ENCODE assay signal across 11 cellular contexts in the genomic region with DNA sequence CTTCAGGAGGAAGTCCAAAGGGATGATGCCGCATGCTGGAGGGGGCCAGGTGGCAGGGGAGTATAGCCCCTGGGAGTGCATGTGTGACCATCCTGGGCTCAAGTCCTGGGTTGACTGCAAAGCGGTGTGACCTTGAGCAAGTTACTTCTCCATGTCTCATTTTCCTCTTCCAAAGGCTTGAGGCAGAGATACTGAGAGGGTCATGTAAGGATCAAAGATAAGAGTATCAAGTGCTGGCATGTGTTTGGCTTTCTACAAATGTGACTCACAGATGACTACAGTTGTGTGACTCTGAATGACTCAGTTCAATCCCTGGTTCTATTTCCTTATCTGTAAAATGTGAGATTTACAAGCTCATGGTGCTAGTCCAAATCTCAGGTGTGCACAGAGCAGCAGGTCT. TPM values are rescaled to one million over a fixed set of nuclear protein-coding genes. Genes with fewer than 3 reads are reported as not detected.
DNase-seq lines count a peak whose midpoint lies in the region; ATAC-seq and TF ChIP-seq lines count a peak whose summit lies in the region.
"Had no signal": no experiment of that assay in that cellular context is flagged by ENCODE, and none has a peak within 500 bp of the region (broad histone marks: within the 10 kb centered on the region; RNA-seq: fewer than 3 reads in every experiment).

No MANE protein-coding gene starts in this region.

- peaks cover 11% of the 10 kb centered on the region for H3K4me1 Mint-ChIP-seq in stimulated activated naive CD8-positive, alpha-beta T cell treated with anti-CD3 and anti-CD28 coated beads, Interleukin-15, amount 100 ng/mL, for 72 hours
- peaks cover 3% of the 10 kb centered on the region for H3K4me1 Mint-ChIP-seq in activated CD4-positive, alpha-beta memory T cell treated with anti-CD3 and anti-CD28 coated beads, Interleukin-2, amount 10 ng/mL, durations not matched to agents 7 days and 5 days
- H3K4me1 Mint-ChIP-seq: IgD-negative memory B cell had no signal

- TF ChIP-seq CTCF in foreskin fibroblast (IDR thresholded peaks at IDR 0.05; ENCODE audit: low read depth, low read length) (no peak), gastrocnemius medialis (IDR thresholded peaks at IDR 0.05 in 4 of 5, conservative IDR thresholded peaks at IDR 0.05 in 1 of 5) (no peak)

- H3K9me3 ChIP-seq in gastrocnemius medialis: no peaks in the 10 kb centered on the region

- no peak overlapping the region for H3K4me3 Mint-ChIP-seq in stimulated activated naive CD8-positive, alpha-beta T cell treated with anti-CD3 and anti-CD28 coated beads, Interleukin-15, amount 100 ng/mL, for 72 hours
- no peak overlapping the region for H3K4me3 Mint-ChIP-seq in activated CD4-positive, alpha-beta memory T cell treated with anti-CD3 and anti-CD28 coated beads, Interleukin-2, amount 10 ng/mL, durations not matched to agents 7 days and 5 days
- H3K4me3 Mint-ChIP-seq: IgD-negative memory B cell had no signal

- H3K36me3 ChIP-seq in gastrocnemius medialis: no peaks in the 10 kb centered on the region

- DNase-seq in activated CD4-positive, CD25-positive, alpha-beta regulatory T cell (lab: John Stamatoyannopoulos, UW): no peak
- DNase-seq in foreskin fibroblast (peak; percentile 43 to 68), gastrocnemius medialis (no peak)
- DNase-seq in stimulated activated naive CD8-positive, alpha-beta T cell treated with anti-CD3 and anti-CD28 coated beads, Interleukin-15, amount 100 ng/mL, for 72 hours: no peak
- no peak for DNase-seq in activated CD4-positive, alpha-beta memory T cell treated with anti-CD3 and anti-CD28 coated beads, Interleukin-2, amount 10 ng/mL, durations not matched to agents 7 days and 5 days

- intact Hi-C loops in gastrocnemius medialis (cut with DNase I; ENCODE audit: low total_unique reads): no loop called here

- no peak overlapping the region for H3K27ac Mint-ChIP-seq in stimulated activated naive CD8-positive, alpha-beta T cell treated with anti-CD3 and anti-CD28 coated beads, Interleukin-15, amount 100 ng/mL, for 72 hours
- no peak overlapping the region for H3K27ac Mint-ChIP-seq in activated CD4-positive, alpha-beta memory T cell treated with anti-CD3 and anti-CD28 coated beads, Interleukin-2, amount 10 ng/mL, durations not matched to agents 7 days and 5 days
- H3K27ac Mint-ChIP-seq: IgD-negative memory B cell had no signal

- no peak overlapping the region for H3K27ac ChIP-seq in gastrocnemius medialis

- no peaks in the 10 kb centered on the region for H3K4me1 ChIP-seq in gastrocnemius medialis

- no peaks in the 10 kb centered on the region for H3K36me3 Mint-ChIP-seq in activated CD4-positive, alpha-beta memory T cell treated with anti-CD3 and anti-CD28 coated beads, Interleukin-2, amount 10 ng/mL, durations not matched to agents 7 days and 5 days (ENCODE audit: low read depth)

- no peaks in the 10 kb centered on the region for H3K27me3 ChIP-seq in gastrocnemius medialis

- ATAC-seq in activated CD4-positive, CD25-positive, alpha-beta regulatory T cell treated with anti-CD3 and anti-CD28 coated beads, Interleukin-2, amount 50 U/mL, for 24 hours: peak; percentile 81 to 84
- ATAC-seq in SK-N-SH treated with all-trans-retinoic acid at 6 μM for 48 hours (peak; percentile 72), gastrocnemius medialis (no peak), HG02571 (IDR thresholded peaks at IDR 0.05; ENCODE audit: unreplicated experiment) (no peak)
- peak; percentile 46 for ATAC-seq in stimulated activated naive CD8-positive, alpha-beta T cell treated with anti-CD3 and anti-CD28 coated beads, Interleukin-15, amount 100 ng/mL, for 72 hours

- TF ChIP-seq POLR2A in gastrocnemius medialis (IDR thresholded peaks at IDR 0.05): no peak

- peaks cover 12% of the 10 kb centered on the region for H3K27me3 Mint-ChIP-seq in stimulated activated naive CD8-positive, alpha-beta T cell treated with anti-CD3 and anti-CD28 coated beads, Interleukin-15, amount 100 ng/mL, for 72 hours
- peaks cover 9% of the 10 kb centered on the region for H3K27me3 Mint-ChIP-seq in activated CD4-positive, alpha-beta memory T cell treated with anti-CD3 and anti-CD28 coated beads, Interleukin-2, amount 10 ng/mL, durations not matched to agents 7 days and 5 days

- H3K4me3 ChIP-seq in foreskin fibroblast (ENCODE audit: low read depth in 1 of 2, low read length in 2 of 2) (no peak overlapping the region), gastrocnemius medialis (no peak overlapping the region)

- H3K9me3 Mint-ChIP-seq in stimulated activated naive CD8-positive, alpha-beta T cell treated with anti-CD3 and anti-CD28 coated beads, Interleukin-15, amount 100 ng/mL, for 72 hours: no peaks in the 10 kb centered on the region
- no peaks in the 10 kb centered on the region for H3K9me3 Mint-ChIP-seq in activated CD4-positive, alpha-beta memory T cell treated with anti-CD3 and anti-CD28 coated beads, Interleukin-2, amount 10 ng/mL, durations not matched to agents 7 days and 5 days
- H3K9me3 Mint-ChIP-seq: IgD-negative memory B cell had no signal

- CTCF ChIA-PET in activated CD4-positive, alpha-beta memory T cell treated with anti-CD3 and anti-CD28 coated beads, Interleukin-2, amount 10 ng/mL, durations not matched to agents 7 days and 5 days (lab: Charles Lee): interaction anchor here (1.2 to 3.3 kb wide), 2 partner anchors 13 to 19 kb away, joined by 3 to 17 read pairs; no protein-coding TSS in a partner anchor

- in situ Hi-C loops in gastrocnemius medialis (cut with MboI; ENCODE audit: low sequenced_read_pairs in 4 of 4): no loop called here

- POLR2A ChIA-PET in activated CD4-positive, alpha-beta memory T cell treated with anti-CD3 and anti-CD28 coated beads, Interleukin-2, amount 10 ng/mL, durations not matched to agents 7 days and 5 days (lab: Charles Lee): no interaction called here

TF ChIP-seq in SK-N-SH treated with all-trans-retinoic acid at 6 μM for 48 hours, 23 proteins besides CTCF, POLR2A, EP300 and RAD21 (continues in another document):
- TF ChIP-seq ZNF565 (CRISPR knock-in tag; conservative IDR thresholded peaks at IDR 0.05; ENCODE audit: low read depth) (no peak), PATZ1 (CRISPR knock-in tag; IDR thresholded peaks at IDR 0.05; ENCODE audit: borderline replicate concordance) (no peak), ARNTL (CRISPR knock-in tag; IDR thresholded peaks at IDR 0.05; ENCODE audit: borderline replicate concordance, low read depth) (no peak), TSHZ2 (CRISPR knock-in tag; IDR thresholded peaks at IDR 0.05) (no peak), GLIS3 (CRISPR knock-in tag; IDR thresholded peaks at IDR 0.05) (no peak), TCF4 (CRISPR knock-in tag; IDR thresholded peaks at IDR 0.05; ENCODE audit: borderline replicate concordance) (no peak)

RNA-seq across cellular contexts. Expression of gene PROK1, which starts 26.1 kb away (rescaled TPM):
- total RNA-seq in activated CD4-positive, alpha-beta memory T cell treated with anti-CD3 and anti-CD28 coated beads, Interleukin-2, amount 10 ng/mL, durations not matched to agents 7 days and 5 days: not detected
- total RNA-seq in gastrocnemius medialis: 1 to 10 TPM in 3 of 4 donors, under 1 TPM in 1; 0.38 to 2.8 (median 1.6) TPM
- total RNA-seq: dermis microvascular lymphatic vessel endothelial cell, lung microvascular endothelial cell had no signal

RNA-seq across cellular contexts. Expression of gene KCNA10, which starts 41.9 kb away (rescaled TPM):
- total RNA-seq in activated CD4-positive, alpha-beta memory T cell treated with anti-CD3 and anti-CD28 coated beads, Interleukin-2, amount 10 ng/mL, durations not matched to agents 7 days and 5 days: not detected
- not detected for total RNA-seq in gastrocnemius medialis
- total RNA-seq: dermis microvascular lymphatic vessel endothelial cell, lung microvascular endothelial cell had no signal

Comparison
In these comparisons a context has a peak if more than half of its experiments do, and no peak if none do; other contexts are left out.
1. ATAC-seq: peak in activated CD4-positive, CD25-positive, alpha-beta regulatory T cell treated with anti-CD3 and anti-CD28 coated beads, Interleukin-2, amount 50 U/mL, for 24 hours (2 of 2), SK-N-SH treated with all-trans-retinoic acid at 6 μM for 48 hours (single experiment) and stimulated activated naive CD8-positive, alpha-beta T cell treated with anti-CD3 and anti-CD28 coated beads, Interleukin-15, amount 100 ng/mL, for 72 hours (single experiment); none in gastrocnemius medialis (0 of 2) and HG02571 (single experiment).
2. DNase-seq: peak in foreskin fibroblast (2 of 2); none in activated CD4-positive, CD25-positive, alpha-beta regulatory T cell (0 of 4), stimulated activated naive CD8-positive, alpha-beta T cell treated with anti-CD3 and anti-CD28 coated beads, Interleukin-15, amount 100 ng/mL, for 72 hours (0 of 2), activated CD4-positive, alpha-beta memory T cell treated with anti-CD3 and anti-CD28 coated beads, Interleukin-2, amount 10 ng/mL, durations not matched to agents 7 days and 5 days (single experiment) and gastrocnemius medialis (0 of 2).